In the genomic region with DNA sequence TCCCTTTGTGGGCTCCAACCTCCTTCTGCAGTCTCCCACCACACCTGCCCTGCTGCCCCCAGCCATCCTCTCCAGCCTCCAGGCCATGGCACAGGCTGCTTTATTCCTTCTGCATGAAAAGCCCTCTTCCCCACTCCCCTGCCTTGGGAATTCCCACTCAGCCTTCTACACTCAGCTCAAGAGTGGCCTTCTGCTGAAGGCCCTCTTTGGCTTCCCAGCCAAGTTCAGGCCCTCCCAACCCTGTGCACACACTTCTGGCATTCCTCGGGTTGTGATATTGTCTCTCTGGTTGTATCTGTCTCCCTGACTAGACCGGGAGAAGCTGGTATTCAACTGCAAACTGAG, we compare ENCODE assay signal across 12 cellular contexts. TPM values are rescaled to one million over a fixed set of nuclear protein-coding genes. Genes with fewer than 3 reads are reported as not detected.
DNase-seq lines count a peak whose midpoint lies in the region; ATAC-seq, FAIRE-seq and TF ChIP-seq lines count a peak whose summit lies in the region.
"Had no signal": no experiment of that assay in that cellular context is flagged by ENCODE, and none has a peak within 500 bp of the region (broad histone marks: within the 10 kb centered on the region; RNA-seq: fewer than 3 reads in every experiment).

No MANE protein-coding gene starts in this region.

- no peak for TF ChIP-seq RAD21 in K562 (CRISPR knock-in tag; conservative IDR thresholded peaks at IDR 0.05 in 1 of 2, IDR thresholded peaks at IDR 0.05 in 1 of 2)

- H3K27ac Mint-ChIP-seq in HFFc6 = peak overlapping the region; percentile 89
- H3K27ac Mint-ChIP-seq: activated T-helper 1 cell treated with anti-CD3 and anti-CD28 coated beads, Interleukin-12 subunit alpha, Interleukin-12 subunit beta, Interleukin-2, Interleukin-4 antibody, amounts not matched to agents 30 ng/mL and 10 ng/mL and 1 ng/mL, durations not matched to agents 14 hours and 24 hours and 36 hours; T-helper 2 cell treated with Interferon-gamma antibody and Interleukin-4, amounts not matched to agents 5 μg/mL and 100 μg/mL, for 36 hours had no signal

- no peak for ATAC-seq in K562
- ATAC-seq in HG03095 (IDR thresholded peaks at IDR 0.05; ENCODE audit: unreplicated experiment) = no peak
- ATAC-seq: left lobe of liver had no signal

- H3K36me3 Mint-ChIP-seq in HFFc6 (ENCODE audit: low read depth) = peaks cover 32% of the 10 kb centered on the region

- intact Hi-C loops in K562 (cut with micrococcal nuclease) = loop anchor here (2.0 to 10.0 kb wide), 3 partner anchors 17 to 319 kb away; a partner anchor contains a TSS
- intact Hi-C loops in spleen (cut with DNase I; ENCODE audit: low total_unique reads) = no loop called here

- H3K9me3 ChIP-seq in K562 (replicated peaks; ENCODE audit: control insufficient read depth, insufficient read depth, low read depth, low read length) (no peaks in the 10 kb centered on the region), mesodermal cell (ENCODE audit: control insufficient read depth, low read length) (no peaks in the 10 kb centered on the region), spleen (no peaks in the 10 kb centered on the region)
- H3K9me3 ChIP-seq: Peyer's patch had no signal

- no TSS peak for BruUV-seq in K562 (replicated peaks; lab: Mats Ljungman, UMichigan)

- no peak for FAIRE-seq in K562 (lab: Jason Lieb, UNC)

- no peak overlapping the region for H3K4me3 ChIP-seq in K562
- peak overlapping the region; percentile 12 for H3K4me3 ChIP-seq in mesodermal cell (ENCODE audit: extremely low read depth, insufficient read depth, low read length, poor library complexity, severe bottlenecking)
- no peak overlapping the region for H3K4me3 ChIP-seq in spleen
- H3K4me3 ChIP-seq: Peyer's patch had no signal

- in situ Hi-C loops in K562 (cut with MboI) = no loop called here

- peaks cover 8% of the 10 kb centered on the region for H3K9me1 ChIP-seq in K562 (ENCODE audit: control insufficient read depth, insufficient read depth, low read length)

- peaks cover 5% of the 10 kb centered on the region; the same call in 1 of the 2 replicates for H3K27me3 Mint-ChIP-seq in HFFc6 (ENCODE audit: insufficient read depth)

- DNase-seq in HFFc6 = no peak
- DNase-seq in K562 (ENCODE audit: extremely low read depth in 1 of 4, low spot score in 3 of 4) = no peak
- peak; percentile 45 for DNase-seq in spleen
- no peak for DNase-seq in NCI-H187 treated with DMSO at 0.1 percent for 48 hours (lab: John Stamatoyannopoulos, UW)
- DNase-seq in stimulated activated CD8-positive, alpha-beta memory T cell treated with anti-CD3 and anti-CD28 coated beads, Interleukin-4, amount 100 ng/mL, for 48 hours = no peak
- DNase-seq: Peyer's patch had no signal

- peaks cover 65% of the 10 kb centered on the region for H4K20me1 ChIP-seq in K562 (replicated peaks; ENCODE audit: control insufficient read depth, insufficient read depth, low read length)

- 18% methylated on average over 2 of the region's 2 CpGs for WGBS in K562 (ENCODE audit: insufficient coverage, low coverage, missing lambda C conversion rate)
- WGBS in mesodermal cell (ENCODE audit: insufficient coverage in 2 of 2), 2 experiments = 86% methylated on average over 1 of the region's 2 CpGs; no CpG with 5 or more reads in 1 of the 2 experiments
- WGBS in spleen, 5 donors = 40 to 73% (median 55%) methylated on average over 2 of the region's 2 CpGs

- H2AFZ ChIP-seq in K562 (ENCODE audit: low read depth, low read length) = no peak overlapping the region

- TF ChIP-seq CTCF in HFFc6 (IDR thresholded peaks at IDR 0.05) (no peak), K562 (IDR thresholded peaks at IDR 0.05 in 2 of 3, conservative IDR thresholded peaks at IDR 0.05 in 1 of 3; ENCODE audit: insufficient read depth in 2 of 3, low read depth in 1 of 3, low read length in 3 of 3) (no peak), spleen (IDR thresholded peaks at IDR 0.05 in 8 of 11, conservative IDR thresholded peaks at IDR 0.05 in 3 of 11) (no peak)

- TF ChIP-seq POLR2A in K562 (conservative IDR thresholded peaks at IDR 0.05) (no peak), spleen (IDR thresholded peaks at IDR 0.05) (no peak)

- H3K4me2 ChIP-seq in K562 (ENCODE audit: insufficient read depth, low read length) = peak overlapping the region; percentile 43

- H3K4me1 Mint-ChIP-seq in HFFc6 (ENCODE audit: low read depth) = peaks cover 74% of the 10 kb centered on the region

- H3K27ac ChIP-seq in K562 (ENCODE audit: extremely low read depth, low read depth, low read length) = no peak overlapping the region
- no peak overlapping the region for H3K27ac ChIP-seq in mesodermal cell (ENCODE audit: low read depth, low read length, severe bottlenecking)
- no peak overlapping the region for H3K27ac ChIP-seq in spleen

- H3K36me3 ChIP-seq in K562 (ENCODE audit: control insufficient read depth, insufficient read depth, low read length) = peaks cover 19% of the 10 kb centered on the region; the same call in 2 of the 3 replicates
- H3K36me3 ChIP-seq in mesodermal cell (ENCODE audit: control insufficient read depth, insufficient read depth, low read length) = peaks cover 43% of the 10 kb centered on the region
- H3K36me3 ChIP-seq in spleen = no peaks in the 10 kb centered on the region
- H3K36me3 ChIP-seq: Peyer's patch had no signal

- H3K9ac ChIP-seq in K562 (ENCODE audit: insufficient read depth in 1 of 2, low read depth in 2 of 2, low read length in 2 of 2) = peak overlapping the region in 1 of 2 experiments; percentile 6; a peak in 1 of 4 replicates

- POLR2A ChIA-PET in K562 (lab: Yijun Ruan, JAX) = interaction anchor here (1.1 to 5.2 kb wide), 6 partner anchors 11 to 126 kb away, joined by 4 to 45 read pairs (median 6); no protein-coding TSS in a partner anchor

- peaks cover 79% of the 10 kb centered on the region for H3K79me2 ChIP-seq in K562 (ENCODE audit: control insufficient read depth, insufficient read depth, low read length)

- CTCF ChIA-PET in K562 (lab: Yijun Ruan, JAX; ENCODE audit: low intra/inter-chr PET ratio) = no interaction called here

- no peak for TF ChIP-seq EP300 in K562 (IDR thresholded peaks at IDR 0.05; ENCODE audit: low read length)

- no peaks in the 10 kb centered on the region for H3K9me3 Mint-ChIP-seq in HFFc6
- H3K9me3 Mint-ChIP-seq: activated T-helper 1 cell treated with anti-CD3 and anti-CD28 coated beads, Interleukin-12 subunit alpha, Interleukin-12 subunit beta, Interleukin-2, Interleukin-4 antibody, amounts not matched to agents 30 ng/mL and 10 ng/mL and 1 ng/mL, durations not matched to agents 14 hours and 24 hours and 36 hours; T-helper 2 cell treated with Interferon-gamma antibody and Interleukin-4, amounts not matched to agents 5 μg/mL and 100 μg/mL, for 36 hours had no signal

- H3K4me1 ChIP-seq in K562 (replicated peaks in 1 of 2; ENCODE audit: control insufficient read depth in 2 of 2, insufficient read depth in 2 of 2, low read length in 2 of 2) (peaks cover 57 to 68% of the 10 kb centered on the region in 2 experiments), mesodermal cell (ENCODE audit: control insufficient read depth, insufficient read depth, low read length, poor library complexity, severe bottlenecking) (peaks cover 54% of the 10 kb centered on the region), spleen (peaks cover 12 to 61% (median 31%) of the 10 kb centered on the region in 6 donors)

- H3K4me3 Mint-ChIP-seq in HFFc6 = peak overlapping the region; percentile 75
- H3K4me3 Mint-ChIP-seq: activated T-helper 1 cell treated with anti-CD3 and anti-CD28 coated beads, Interleukin-12 subunit alpha, Interleukin-12 subunit beta, Interleukin-2, Interleukin-4 antibody, amounts not matched to agents 30 ng/mL and 10 ng/mL and 1 ng/mL, durations not matched to agents 14 hours and 24 hours and 36 hours; CD14-positive monocyte; T-helper 2 cell treated with Interferon-gamma antibody and Interleukin-4, amounts not matched to agents 5 μg/mL and 100 μg/mL, for 36 hours had no signal

- H3K27me3 ChIP-seq in K562 (ENCODE audit: control insufficient read depth in 2 of 2, insufficient read depth in 2 of 2, low read length in 2 of 2) = no peaks in the 10 kb centered on the region; a peak in 1 of 5 replicates
- H3K27me3 ChIP-seq in spleen (replicated peaks in 1 of 7) = peaks cover 0 to 23% (median 12%) of the 10 kb centered on the region in 7 donors
- H3K27me3 ChIP-seq: Peyer's patch had no signal

TF ChIP-seq in K562, 482 proteins besides CTCF, POLR2A, EP300 and RAD21 (continues in another document):
- TF ChIP-seq CBX3 (IDR thresholded peaks at IDR 0.05; ENCODE audit: borderline replicate concordance in 1 of 2, low read length in 2 of 2) (no peak), WHSC1 (IDR thresholded peaks at IDR 0.05; ENCODE audit: low read length) (peak; percentile 63)
- TF ChIP-seq, protein P1, sequence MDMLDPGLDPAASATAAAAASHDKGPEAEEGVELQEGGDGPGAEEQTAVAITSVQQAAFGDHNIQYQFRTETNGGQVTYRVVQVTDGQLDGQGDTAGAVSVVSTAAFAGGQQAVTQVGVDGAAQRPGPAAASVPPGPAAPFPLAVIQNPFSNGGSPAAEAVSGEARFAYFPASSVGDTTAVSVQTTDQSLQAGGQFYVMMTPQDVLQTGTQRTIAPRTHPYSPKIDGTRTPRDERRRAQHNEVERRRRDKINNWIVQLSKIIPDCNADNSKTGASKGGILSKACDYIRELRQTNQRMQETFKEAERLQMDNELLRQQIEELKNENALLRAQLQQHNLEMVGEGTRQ (CRISPR knock-in tag; IDR thresholded peaks at IDR 0.05) = no peak; the same call in 1 of the 2 replicates

RNA-seq across cellular contexts. Expression of a gene that starts 5.7 kb away (rescaled TPM):
- total RNA-seq in HFFc6 (2021; fragmentation: NEBNext Ultra II Directional; extraction: Animal tissue kit (Norgen Biotek cat#: 25700)) = 10 to 100 TPM; 26.8 to 29.8 (median 28.6) TPM
- 6.5 and 13.7 TPM in 2 replicates for total RNA-seq in K562 (2011; cell fraction: chromatin; rRNA removed; ENCODE audit: low replicate concordance)
- total RNA-seq in K562 (2011; cell fraction: nucleolus; rRNA removed) = 10.4 and 10.7 TPM in 2 replicates
- total RNA-seq in K562 (2011; cell fraction: nucleoplasm; rRNA removed) = 6.3 and 8.7 TPM in 2 replicates
- total RNA-seq in K562 (2014; rRNA removed) (11.7 and 12.8 TPM in 2 replicates), K562 (2014; rRNA removed; fragmentation: Illumina TruSeq; extraction: Trizol) (3.8 and 4.0 TPM in 2 replicates), K562 (2015; rRNA removed; fragmentation: Illumina TruSeq; extraction: Trizol) (5.1 and 5.3 TPM in 2 replicates), K562 (2021) (15.4 and 16.0 TPM in 2 replicates), spleen (10 to 100 TPM in 3 of 7 donors, 1 to 10 TPM in 4; 5.3 to 20.5 (median 8.5) TPM)
- polyA plus RNA-seq in K562 (2011; rRNA removed) (3.4 and 5.1 TPM in 2 replicates), K562 (2014; fragmentation: Illumina TruSeq; extraction: Trizol) (9.6 TPM in 2 replicates), K562 (2014; fragmentation: Nextera tagmentation; extraction: Ambion mirVana) (1 to 10 TPM in 1 of 2 experiments, under 1 TPM in 1; 0.78 to 1.0 TPM), K562 (2014; rRNA removed) (6.0 and 7.5 TPM in 2 replicates), spleen (1 to 10 TPM; 1.2 to 4.4 (median 1.7) TPM)
- polyA plus RNA-seq in K562 (2011; cell fraction: cytosol; rRNA removed) = 4.1 and 8.5 TPM in 2 replicates
- polyA plus RNA-seq in K562 (2011; cell fraction: nucleus; rRNA removed) = 4.9 and 8.5 TPM in 2 replicates
- polyA plus RNA-seq in K562 (2012) = 8.2 and 8.9 TPM in 2 replicates
- polyA minus RNA-seq in K562 (2011; rRNA and poly(A)+ RNA removed) = 4.6 and 5.7 TPM in 2 replicates
- 7.4 and 12.6 TPM in 2 replicates for polyA minus RNA-seq in K562 (2011; cell fraction: cytosol; rRNA and poly(A)+ RNA removed)
- 6.3 and 6.4 TPM in 2 replicates for polyA minus RNA-seq in K562 (2011; cell fraction: nucleus; rRNA and poly(A)+ RNA removed)
- 16.0 TPM for polyA plus RNA-seq in mesodermal cell (2013, experiment 1 of 2)
- 15.2 TPM for polyA plus RNA-seq in mesodermal cell (2013, experiment 2 of 2)
